ENCODE assay signal across 7 cellular contexts in the genomic region with DNA sequence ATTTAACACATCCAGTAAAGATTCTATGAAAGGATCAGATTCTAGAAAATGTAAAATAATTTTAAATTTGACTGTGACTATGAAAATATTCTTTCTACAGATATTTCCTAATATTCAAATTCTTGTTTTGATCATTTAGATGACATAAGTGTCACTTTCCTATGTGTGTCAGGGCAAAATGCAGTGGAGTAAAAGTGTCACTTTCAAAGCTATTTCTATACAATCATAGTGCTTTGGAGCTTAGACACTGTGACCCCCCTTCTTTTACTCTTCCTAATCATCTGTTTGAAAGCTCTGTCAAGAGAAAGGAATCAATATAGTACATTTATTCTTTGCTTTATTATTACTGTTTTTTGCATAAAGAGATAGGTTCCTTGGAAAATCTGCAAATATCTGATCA.
"Had no signal": no experiment of that assay in that cellular context is flagged by ENCODE, and none has a peak within 500 bp of the region (broad histone marks: within the 10 kb centered on the region; RNA-seq: fewer than 3 reads in every experiment).

No MANE protein-coding gene starts in this region.

- H3K4me3 Mint-ChIP-seq: IgD-negative memory B cell had no signal

- H3K4me1 Mint-ChIP-seq: IgD-negative memory B cell had no signal

- DNase-seq: IMR-90, KBM-7 had no signal

- FAIRE-seq: HepG2, HTR-8/SVneo, K562 had no signal

- H3K27me3 Mint-ChIP-seq: IgD-negative memory B cell had no signal

- H3K27ac ChIP-seq: HL-60 had no signal

- H3K36me3 Mint-ChIP-seq: IgD-negative memory B cell had no signal

- H3K4me3 ChIP-seq: K562 had no signal
